ENCODE assay signal across 1 cellular context in genomic region chr4:55757356-55758024, GRCh38.
TF ChIP-seq lines count a peak whose summit lies in the region.

No MANE protein-coding gene starts in this region.

TF ChIP-seq in endothelial cell of umbilical vein, 7 proteins besides CTCF, POLR2A, EP300 and RAD21:
- TF ChIP-seq JUN (IDR thresholded peaks at IDR 0.05; ENCODE audit: borderline replicate concordance, insufficient read depth, insufficient read length, low read depth) (no peak), MYC (IDR thresholded peaks at IDR 0.05; ENCODE audit: low read depth, low read length) (no peak), EZH2 (IDR thresholded peaks at IDR 0.05; ENCODE audit: borderline replicate concordance, low read depth, low read length, severe bottlenecking) (no peak), MAX (IDR thresholded peaks at IDR 0.05; ENCODE audit: insufficient read depth, insufficient read length) (no peak), GATA2 (IDR thresholded peaks at IDR 0.05; ENCODE audit: insufficient read depth, insufficient read length, low read depth, low read length) (no peak), FOS (IDR thresholded peaks at IDR 0.05; ENCODE audit: borderline replicate concordance, insufficient read depth, low read length) (no peak), POLR2AphosphoS5 (IDR thresholded peaks at IDR 0.05; ENCODE audit: insufficient read depth, low read depth, low read length) (no peak)
